30 cellular contexts compared by ENCODE assay signal in the genomic region with DNA sequence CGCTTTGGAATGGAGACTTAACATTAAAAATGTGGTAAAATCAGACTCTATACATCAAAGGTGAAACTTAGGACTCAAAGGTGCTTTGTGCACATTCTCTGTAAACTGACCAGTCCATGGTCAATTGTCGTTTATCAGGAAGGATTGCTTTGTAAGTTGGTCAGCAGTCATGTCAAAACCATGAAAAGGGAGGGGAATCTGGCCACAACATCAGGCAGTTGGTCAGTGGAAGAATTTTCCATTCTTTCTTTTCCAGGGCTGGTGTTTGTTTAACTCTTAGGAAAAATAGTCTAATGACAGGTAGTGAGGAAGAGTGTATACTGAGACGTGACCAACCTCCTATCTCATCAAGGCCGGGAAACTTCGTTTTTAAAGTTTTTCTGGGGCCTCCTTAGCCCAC.
"Had no signal": no experiment of that assay in that cellular context is flagged by ENCODE, and none has a peak within 500 bp of the region (broad histone marks: within the 10 kb centered on the region; RNA-seq: fewer than 3 reads in every experiment).

No MANE protein-coding gene starts in this region.

- H3K9me3 ChIP-seq: adrenal gland, ascending aorta, esophagus muscularis mucosa, left lung, lower lobe of right lung, thyroid gland, upper lobe of right lung had no signal

- H3K27me3 ChIP-seq: adrenal gland, ascending aorta, esophagus muscularis mucosa, left lung, thyroid gland, upper lobe of right lung had no signal

- H3K4me3 Mint-ChIP-seq: activated B cell treated with CpG ODN at 0.5 μM for 24 hours; activated naive CD4-positive, alpha-beta T cell treated with anti-CD3 and anti-CD28 coated beads for 36 hours; activated naive CD8-positive, alpha-beta T cell treated with anti-CD3 and anti-CD28 coated beads for 36 hours; activated T-helper 1 cell treated with anti-CD3 and anti-CD28 coated beads, Interleukin-12 subunit alpha, Interleukin-12 subunit beta, Interleukin-2, Interleukin-4 antibody, amounts not matched to agents 30 ng/mL and 10 ng/mL and 1 ng/mL, durations not matched to agents 14 hours and 24 hours and 36 hours; nephron; stimulated activated memory B cell treated with anti-CD40 and anti-IgM and Interleukin-4, amounts not matched to agents 10 μg/mL and 1 μg/mL and 100 μg/mL, for 72 hours; stimulated activated naive CD8-positive, alpha-beta T cell treated with anti-CD3 and anti-CD28 coated beads, Interleukin-15, amount 100 ng/mL, for 72 hours; T-helper 2 cell treated with Interferon-gamma antibody and Interleukin-4, amounts not matched to agents 5 μg/mL and 100 μg/mL, for 36 hours had no signal

- H3K4me1 Mint-ChIP-seq: nephron had no signal

- FAIRE-seq: colon, frontal cortex, islet of Langerhans, small intestine had no signal

- H3K4me3 ChIP-seq: adrenal gland, ascending aorta, esophagus muscularis mucosa, left lung, lower lobe of right lung, thyroid gland, upper lobe of right lung had no signal

- H3K4me1 ChIP-seq: adrenal gland, ascending aorta, esophagus muscularis mucosa, left lung, lower lobe of right lung, thyroid gland, upper lobe of right lung had no signal

- H3K9me3 Mint-ChIP-seq: nephron; T-helper 2 cell treated with Interferon-gamma antibody and Interleukin-4, amounts not matched to agents 5 μg/mL and 100 μg/mL, for 36 hours had no signal

- ATAC-seq: left lung; lower lobe of right lung; sciatic nerve; stimulated activated memory B cell treated with anti-CD40 and anti-IgM and Interleukin-4, amounts not matched to agents 10 μg/mL and 1 μg/mL and 100 μg/mL, for 72 hours; stimulated activated naive CD8-positive, alpha-beta T cell treated with anti-CD3 and anti-CD28 coated beads, Interleukin-15, amount 100 ng/mL, for 72 hours; upper lobe of right lung had no signal

- H3K36me3 ChIP-seq: adrenal gland, ascending aorta, esophagus muscularis mucosa, left lung, lower lobe of right lung, thyroid gland, upper lobe of right lung had no signal

- H3K27ac ChIP-seq: adrenal gland, ascending aorta, esophagus muscularis mucosa, left lung, lower lobe of right lung, thyroid gland, upper lobe of right lung had no signal

- DNase-seq: activated B cell treated with CpG ODN at 0.5 μM for 24 hours; activated CD4-positive, alpha-beta T cell treated with anti-CD3 and anti-CD28 coated beads, Interleukin-2, amount 50 U/mL, for 4 hours; activated effector memory CD4-positive, alpha-beta T cell treated with anti-CD3 and anti-CD28 coated beads, Interleukin-2, amount 50 U/mL, for 16 hours; activated naive CD4-positive, alpha-beta T cell treated with anti-CD3 and anti-CD28 coated beads for 36 hours; activated naive CD8-positive, alpha-beta T cell treated with anti-CD3 and anti-CD28 coated beads for 36 hours; adrenal gland; dermis blood vessel endothelial cell; effector CD4-positive, alpha-beta T cell; glutamatergic neuron; left lung; lower lobe of right lung; mesenchymal stem cell; posterior cingulate gyrus; small intestine; stimulated activated CD4-positive, alpha-beta T cell treated with anti-CD3 and anti-CD28 coated beads, Interleukin-4, amount 100 ng/mL, for 24 hours; stimulated activated CD8-positive, alpha-beta memory T cell treated with anti-CD3 and anti-CD28 coated beads, Interleukin-4, amount 100 ng/mL, for 48 hours; stimulated activated naive CD8-positive, alpha-beta T cell treated with anti-CD3 and anti-CD28 coated beads, Interleukin-15, amount 100 ng/mL, for 72 hours; T-helper 1 cell; thyroid gland; upper lobe of right lung had no signal

- H3K27ac Mint-ChIP-seq: activated B cell treated with CpG ODN at 0.5 μM for 24 hours; activated naive CD4-positive, alpha-beta T cell treated with anti-CD3 and anti-CD28 coated beads for 36 hours; activated naive CD8-positive, alpha-beta T cell treated with anti-CD3 and anti-CD28 coated beads for 36 hours; activated T-helper 1 cell treated with anti-CD3 and anti-CD28 coated beads, Interleukin-12 subunit alpha, Interleukin-12 subunit beta, Interleukin-2, Interleukin-4 antibody, amounts not matched to agents 30 ng/mL and 10 ng/mL and 1 ng/mL, durations not matched to agents 14 hours and 24 hours and 36 hours; nephron; stimulated activated memory B cell treated with anti-CD40 and anti-IgM and Interleukin-4, amounts not matched to agents 10 μg/mL and 1 μg/mL and 100 μg/mL, for 72 hours; stimulated activated naive CD8-positive, alpha-beta T cell treated with anti-CD3 and anti-CD28 coated beads, Interleukin-15, amount 100 ng/mL, for 72 hours; T-helper 2 cell treated with Interferon-gamma antibody and Interleukin-4, amounts not matched to agents 5 μg/mL and 100 μg/mL, for 36 hours had no signal

- H3K27me3 Mint-ChIP-seq: activated B cell treated with CpG ODN at 0.5 μM for 24 hours; activated naive CD8-positive, alpha-beta T cell treated with anti-CD3 and anti-CD28 coated beads for 36 hours; stimulated activated memory B cell treated with anti-CD40 and anti-IgM and Interleukin-4, amounts not matched to agents 10 μg/mL and 1 μg/mL and 100 μg/mL, for 72 hours; stimulated activated naive CD8-positive, alpha-beta T cell treated with anti-CD3 and anti-CD28 coated beads, Interleukin-15, amount 100 ng/mL, for 72 hours had no signal
